8 cellular contexts compared by ENCODE assay signal in genomic region chr2:119678021-119678656, GRCh38. TPM values are rescaled to one million over a fixed set of nuclear protein-coding genes. Genes with fewer than 3 reads are reported as not detected.
A peak's percentile ranks its signal among the peaks of the same experiment; 100 is the strongest.
DNase-seq lines count a peak whose midpoint lies in the region; ATAC-seq, FAIRE-seq and TF ChIP-seq lines count a peak whose summit lies in the region.

No MANE protein-coding gene starts in this region.

- peak overlapping the region; percentile 98 for H3K4me2 ChIP-seq in astrocyte (ENCODE audit: low read length)
- no peak overlapping the region for H3K4me2 ChIP-seq in neuronal stem cell (ENCODE audit: insufficient read depth, low read length, poor library complexity, severe bottlenecking)

- CTCF ChIA-PET in HEK293 (lab: Yijun Ruan, JAX), result interaction anchor here (0.5 to 1.4 kb wide), 5 partner anchors 15 to 635 kb away, joined by 3 to 7 read pairs (median 4); no protein-coding TSS in a partner anchor

- H3K27ac ChIP-seq in HEK293 (ENCODE audit: extremely low read depth, low read depth, low read length) (no peak overlapping the region), astrocyte (ENCODE audit: low read depth, low read length) (no peak overlapping the region), neuronal stem cell (replicated peaks; ENCODE audit: low read length) (no peak overlapping the region)

- H2BK15ac ChIP-seq in neuronal stem cell (ENCODE audit: low read length), result no peak overlapping the region

- peaks cover 19% of the 10 kb centered on the region for H3K79me2 ChIP-seq in astrocyte (ENCODE audit: insufficient read depth, low read length)

- H3K27me3 ChIP-seq in astrocyte (ENCODE audit: insufficient read depth, low read length), result no peaks in the 10 kb centered on the region
- H3K27me3 ChIP-seq in neuronal stem cell (ENCODE audit: control insufficient read depth in 3 of 3, insufficient read depth in 3 of 3, low read depth in 1 of 3, low read length in 3 of 3), result peaks cover 0 to 8% (median 0%) of the 10 kb centered on the region in 3 experiments

- H3K4me3 ChIP-seq in HEK293 (ENCODE audit: low read depth, low read length) (no peak overlapping the region), astrocyte (ENCODE audit: insufficient read depth, low read depth, low read length) (no peak overlapping the region), neuronal stem cell (ENCODE audit: low read length in 2 of 2) (no peak overlapping the region)

- no peaks in the 10 kb centered on the region for H3K4me1 Mint-ChIP-seq in astrocyte (ENCODE audit: low read depth, unreplicated experiment)

- H3K9me3 Mint-ChIP-seq in astrocyte (ENCODE audit: unreplicated experiment), result no peaks in the 10 kb centered on the region

- H2AK5ac ChIP-seq in neuronal stem cell (ENCODE audit: low read depth, low read length), result no peak overlapping the region

- no peak for TF ChIP-seq CTCF in HEK293 (tag by site-specific recombination; IDR thresholded peaks at IDR 0.05)
- no peak for TF ChIP-seq CTCF in astrocyte (IDR thresholded peaks at IDR 0.05; ENCODE audit: insufficient read depth, low read depth, low read length)

- H3K36me3 ChIP-seq in HEK293 (ENCODE audit: control insufficient read depth in 2 of 2, insufficient read depth in 1 of 2, low read length in 2 of 2), result peaks cover 0 to 25% of the 10 kb centered on the region in 2 experiments; a peak in 1 of 3 replicates
- H3K36me3 ChIP-seq in astrocyte (ENCODE audit: insufficient read depth, low read length), result no peaks in the 10 kb centered on the region
- peaks cover 11 to 29% of the 10 kb centered on the region in 2 donors for H3K36me3 ChIP-seq in neuronal stem cell (replicated peaks in 1 of 2; ENCODE audit: control insufficient read depth in 2 of 2, insufficient read depth in 2 of 2, low read length in 2 of 2)

- no peak overlapping the region for H3K23ac ChIP-seq in neuronal stem cell (ENCODE audit: low read depth, low read length, poor library complexity)

- ATAC-seq in GM21786 (IDR thresholded peaks at IDR 0.05; ENCODE audit: unreplicated experiment) (no peak), GM19455 (IDR thresholded peaks at IDR 0.05; ENCODE audit: unreplicated experiment) (no peak)

- H3K4me1 ChIP-seq in HEK293 (ENCODE audit: control insufficient read depth, insufficient read depth, low read length), result peaks cover 2% of the 10 kb centered on the region; the same call in 1 of the 2 replicates
- H3K4me1 ChIP-seq in astrocyte (ENCODE audit: insufficient read depth, low read length), result peaks cover 8% of the 10 kb centered on the region
- H3K4me1 ChIP-seq in neuronal stem cell (ENCODE audit: control insufficient read depth in 2 of 2, insufficient read depth in 1 of 2, low read depth in 1 of 2, low read length in 2 of 2), result peaks cover 2 to 9% of the 10 kb centered on the region in 2 donors

- no peak for FAIRE-seq in astrocyte (lab: Jason Lieb, UNC)

- H3K4ac ChIP-seq in neuronal stem cell (ENCODE audit: low read length), result no peak overlapping the region

- no peak overlapping the region for H2BK120ac ChIP-seq in neuronal stem cell (ENCODE audit: low read depth, low read length)

- H3K9ac ChIP-seq in astrocyte (ENCODE audit: low read length) (no peak overlapping the region), neuronal stem cell (ENCODE audit: low read depth, low read length, poor library complexity) (no peak overlapping the region)

- H4K20me1 ChIP-seq in astrocyte (ENCODE audit: insufficient read depth, low read length), result peaks cover 15% of the 10 kb centered on the region

- no CpG with 5 or more reads among the region's 19 CpGs for WGBS in neuronal stem cell (ENCODE audit: extremely low coverage in 2 of 2, insufficient read length in 2 of 2, insufficient replicate concordance in 1 of 2), 2 donors

- POLR2A ChIA-PET in HEK293 (lab: Yijun Ruan, JAX), result interaction anchor here (0.7 to 1.7 kb wide), 4 partner anchors 13 to 311 kb away, joined by 3 to 7 read pairs (median 5); partner anchors contain the start of genes C2orf76, DBI and PTPN4

- DNase-seq in NCI-H748 treated with DMSO at 0.1 percent for 48 hours (lab: John Stamatoyannopoulos, UW) (peak; percentile 60), astrocyte (ENCODE audit: low read depth) (no peak), neuronal stem cell (ENCODE audit: low spot score) (no peak), pons (ENCODE audit: low spot score) (no peak)
- DNase-seq in stimulated activated CD8-positive, alpha-beta memory T cell treated with anti-CD3 and anti-CD28 coated beads, Interleukin-4, amount 100 ng/mL, for 48 hours, result no peak

- peak overlapping the region; percentile 96 for H2AFZ ChIP-seq in astrocyte (ENCODE audit: low read depth, low read length)
- H2AFZ ChIP-seq in neuronal stem cell (ENCODE audit: low read length), result peak overlapping the region; percentile 96

- no peak overlapping the region for H2BK5ac ChIP-seq in neuronal stem cell (ENCODE audit: low read length)

- H3K4me3 Mint-ChIP-seq in astrocyte (ENCODE audit: unreplicated experiment), result peak overlapping the region; percentile 91

- no peaks in the 10 kb centered on the region for H3K27me3 Mint-ChIP-seq in astrocyte (ENCODE audit: low read depth, unreplicated experiment)

- no peak overlapping the region for H2BK12ac ChIP-seq in neuronal stem cell (ENCODE audit: low read length)

- peak overlapping the region; percentile 36 for H3K18ac ChIP-seq in neuronal stem cell (ENCODE audit: low read length)

- no peak overlapping the region for H4K8ac ChIP-seq in neuronal stem cell (ENCODE audit: low read depth, low read length)

- H3K27ac Mint-ChIP-seq in astrocyte (ENCODE audit: unreplicated experiment), result no peak overlapping the region

- peaks cover 6% of the 10 kb centered on the region for H3K79me1 ChIP-seq in neuronal stem cell (ENCODE audit: low read depth, low read length)

- H3K36me3 Mint-ChIP-seq in astrocyte (ENCODE audit: low read depth, unreplicated experiment), result peaks cover 14% of the 10 kb centered on the region

- H3K9me3 ChIP-seq in HEK293 (ENCODE audit: control insufficient read depth, insufficient read depth, low read depth, low read length) (no peaks in the 10 kb centered on the region), astrocyte (ENCODE audit: insufficient read depth, low read depth, low read length) (no peaks in the 10 kb centered on the region), neuronal stem cell (replicated peaks in 1 of 2; ENCODE audit: control insufficient read depth in 2 of 2, insufficient read depth in 1 of 2, low read depth in 1 of 2, low read length in 2 of 2) (no peaks in the 10 kb centered on the region)

- no peak overlapping the region for H3K14ac ChIP-seq in neuronal stem cell (ENCODE audit: low read length)

- H4K91ac ChIP-seq in neuronal stem cell (ENCODE audit: low read depth, low read length, poor library complexity), result no peak overlapping the region

TF ChIP-seq in HEK293, 187 proteins besides CTCF, POLR2A, EP300 and RAD21 (continues in another document):
- TF ChIP-seq ZNF391 (tag by site-specific recombination; IDR thresholded peaks at IDR 0.05; ENCODE audit: borderline replicate concordance, low read depth), result no peak
- TF ChIP-seq ZSCAN16 (tag by site-specific recombination; IDR thresholded peaks at IDR 0.05), result no peak
- no peak for TF ChIP-seq ZNF621 (tag by site-specific recombination; IDR thresholded peaks at IDR 0.05)
- no peak for TF ChIP-seq ZNF837 (tag by site-specific recombination; IDR thresholded peaks at IDR 0.05)
- no peak for TF ChIP-seq ZNF624 (tag by site-specific recombination; IDR thresholded peaks at IDR 0.05)
- peak; percentile 92 for TF ChIP-seq ZBTB48 (tag by site-specific recombination; IDR thresholded peaks at IDR 0.05)
- TF ChIP-seq AEBP2 (tag by site-specific recombination; IDR thresholded peaks at IDR 0.05; ENCODE audit: borderline replicate concordance), result no peak
- no peak for TF ChIP-seq GLIS2 (tag by site-specific recombination; IDR thresholded peaks at IDR 0.05)
- TF ChIP-seq ZNF626 (tag by site-specific recombination; IDR thresholded peaks at IDR 0.05), result no peak
- TF ChIP-seq ZNF223 (tag by site-specific recombination; IDR thresholded peaks at IDR 0.05), result no peak
- TF ChIP-seq ZNF350 (tag by site-specific recombination; IDR thresholded peaks at IDR 0.05), result no peak
- no peak for TF ChIP-seq ZNF501 (tag by site-specific recombination; IDR thresholded peaks at IDR 0.05)
- no peak for TF ChIP-seq ZSCAN30 (tag by site-specific recombination; IDR thresholded peaks at IDR 0.05)
- TF ChIP-seq ZBTB17 (tag by site-specific recombination; IDR thresholded peaks at IDR 0.05), result peak; percentile 85
- no peak for TF ChIP-seq ZBTB44 (tag by site-specific recombination; IDR thresholded peaks at IDR 0.05)
- TF ChIP-seq ZNF629 (tag by site-specific recombination; IDR thresholded peaks at IDR 0.05), result no peak
- no peak for TF ChIP-seq ZSCAN23 (tag by site-specific recombination; IDR thresholded peaks at IDR 0.05)
- TF ChIP-seq ZFP3 (tag by site-specific recombination; IDR thresholded peaks at IDR 0.05; ENCODE audit: low read depth), result no peak
- TF ChIP-seq ZNF610 (tag by site-specific recombination; IDR thresholded peaks at IDR 0.05; ENCODE audit: borderline replicate concordance), result no peak
- TF ChIP-seq ZNF292 (tag by site-specific recombination; IDR thresholded peaks at IDR 0.05; ENCODE audit: borderline replicate concordance, low read depth), result no peak

RNA-seq across cellular contexts. Expression of gene TMEM177, which starts 0.9 kb away (rescaled TPM):
- total RNA-seq in astrocyte, result 10.6 and 11.4 TPM in 2 replicates
- polyA plus RNA-seq in neuronal stem cell (2013, experiment 1 of 2), result 17.9 TPM
- 17.5 TPM for polyA plus RNA-seq in neuronal stem cell (2013, experiment 2 of 2)
